8 cellular contexts compared by ENCODE assay signal in the genomic region with DNA sequence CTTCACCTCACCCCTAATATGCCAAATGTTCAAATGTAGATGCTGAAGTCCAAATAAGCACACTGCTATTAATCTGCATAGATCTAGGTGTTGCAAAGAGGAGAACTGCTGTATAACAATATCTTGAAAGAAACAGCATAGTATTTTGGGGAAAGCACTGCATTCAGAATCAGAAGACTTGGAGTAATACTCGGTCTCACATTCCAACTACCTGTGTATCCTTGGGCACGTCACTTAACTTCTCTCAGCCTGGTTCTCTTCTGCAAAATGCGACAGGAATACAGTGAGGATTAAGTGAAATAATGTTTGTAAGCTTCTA. TPM values are rescaled to one million over a fixed set of nuclear protein-coding genes. Genes with fewer than 3 reads are reported as not detected.
A peak's percentile ranks its signal among the peaks of the same experiment; 100 is the strongest.
DNase-seq lines count a peak whose midpoint lies in the region; ATAC-seq, FAIRE-seq and TF ChIP-seq lines count a peak whose summit lies in the region.

No MANE protein-coding gene starts in this region.

- ATAC-seq in GM19328 (IDR thresholded peaks at IDR 0.05; ENCODE audit: unreplicated experiment): peak; percentile 3
- ATAC-seq in HG03159 (IDR thresholded peaks at IDR 0.05; ENCODE audit: unreplicated experiment): peak; percentile 7
- ATAC-seq in GM12878: peak; percentile 26
- peak; percentile 5 for ATAC-seq in mucosa of descending colon
- no peak for ATAC-seq in HG02973 (IDR thresholded peaks at IDR 0.05; ENCODE audit: unreplicated experiment)

- no peak for DNase-seq in GM12878 (ENCODE audit: low read depth, low spot score)
- DNase-seq in mucosa of descending colon: no peak
- no peak for DNase-seq in retina
- DNase-seq in DMS 273 treated with DMSO at 0.1 percent for 48 hours (lab: John Stamatoyannopoulos, UW): no peak
- DNase-seq in NCI-H1105 (lab: John Stamatoyannopoulos, UW): no peak

- no TSS peak for BruUV-seq in GM12878 (replicated peaks; lab: Mats Ljungman, UMichigan)

- H3K9me3 ChIP-seq in GM12878 (replicated peaks; ENCODE audit: control insufficient read depth, insufficient read depth, low read length) (no peaks in the 10 kb centered on the region), mucosa of descending colon (no peaks in the 10 kb centered on the region)

- no peak for TF ChIP-seq POLR2A in GM12878 (IDR thresholded peaks at IDR 0.05; ENCODE audit: low read depth, low read length)

- TF ChIP-seq CTCF in GM12878 (IDR thresholded peaks at IDR 0.05 in 2 of 3, conservative IDR thresholded peaks at IDR 0.05 in 1 of 3; ENCODE audit: control insufficient read depth in 2 of 3, extremely low read depth in 1 of 3, insufficient read depth in 1 of 3, low read depth in 3 of 3, low read length in 3 of 3) (no peak), mucosa of descending colon (IDR thresholded peaks at IDR 0.05) (no peak)

- 0 out of 2 replicates have a peak, but pooled peaks cover 5% of the 10 kb centered on the region for H3K4me1 ChIP-seq in GM12878 (ENCODE audit: control insufficient read depth, insufficient read depth, low read length)
- peaks cover 7% of the 10 kb centered on the region for H3K4me1 ChIP-seq in mucosa of descending colon (ENCODE audit: low read depth)

- POLR2A ChIA-PET in GM12878 (lab: Charles Lee): interaction anchor here (0.9 to 1.6 kb wide), 2 partner anchors 50 to 152 kb away, joined by 3 to 7 read pairs; no protein-coding TSS in a partner anchor

- peak overlapping the region; percentile 74 for H3K27ac ChIP-seq in GM12878 (ENCODE audit: control insufficient read depth, insufficient read depth)

- CTCF ChIA-PET in GM12878 (lab: Yijun Ruan, JAX): interaction anchor here (0.6 to 1.4 kb wide), 2 partner anchors 49 to 119 kb away, joined by 3 read pairs; no protein-coding TSS in a partner anchor

- H3K27me3 ChIP-seq in GM12878 (replicated peaks in 1 of 2; ENCODE audit: control insufficient read depth in 2 of 2, insufficient read depth in 2 of 2, low read length in 1 of 2): no peaks in the 10 kb centered on the region

- H2AFZ ChIP-seq in GM12878 (ENCODE audit: control insufficient read depth, low read depth, low read length): peak overlapping the region; percentile 100

- SMC1A ChIA-PET in GM12878 (lab: Charles Lee; ENCODE audit: uncharacterized antibody, unreplicated experiment): interaction anchor here (0.7 to 1.7 kb wide), 3 partner anchors 43 to 70 kb away, joined by 3 to 10 read pairs (median 3); partner anchors contain the start of gene TOM1

- TF ChIP-seq EP300 in GM12878 (IDR thresholded peaks at IDR 0.05; ENCODE audit: borderline replicate concordance in 1 of 2, control insufficient read depth in 1 of 2, low read depth in 2 of 2, low read length in 2 of 2): no peak

- H3K4me3 ChIP-seq in GM12878 (peak overlapping the region; percentile 73), mucosa of descending colon (no peak overlapping the region)

- 5% methylated on average over 3 of the region's 3 CpGs for WGBS in GM12878 (ENCODE audit: insufficient coverage, insufficient replicate concordance, low lambda C conversion rate, missing lambda C conversion rate)

- peak overlapping the region; percentile 85 for H3K9ac ChIP-seq in GM12878 (ENCODE audit: control insufficient read depth, insufficient read depth, low read length)

- in situ Hi-C loops in GM12878 (cut with MboI): no loop called here

- no peaks in the 10 kb centered on the region for H4K20me1 ChIP-seq in GM12878 (ENCODE audit: control insufficient read depth, insufficient read depth)

- no peak for TF ChIP-seq RAD21 in GM12878 (IDR thresholded peaks at IDR 0.05; ENCODE audit: insufficient read depth, low read depth, low read length)

- H3K79me2 ChIP-seq in GM12878 (ENCODE audit: control insufficient read depth, insufficient read depth, low read length): peaks cover 28% of the 10 kb centered on the region

- peak; percentile 81 for FAIRE-seq in GM12878 (lab: Jason Lieb, UNC)

- H3K4me2 ChIP-seq in GM12878 (ENCODE audit: control insufficient read depth, insufficient read depth): peak overlapping the region; percentile 96

- RAD21 ChIA-PET in GM12878 (lab: Charles Lee; ENCODE audit: unreplicated experiment): interaction anchor here (0.5 to 1.7 kb wide), 4 partner anchors 10 to 121 kb away, joined by 4 to 5 read pairs (median 4); no protein-coding TSS in a partner anchor

- intact Hi-C loops in GM12878 (cut with micrococcal nuclease; ENCODE audit: unreplicated experiment): loop anchor here (5.0 kb wide), 1 partner anchor 50 kb away; no protein-coding TSS in a partner anchor
- intact Hi-C loops in mucosa of descending colon (cut with DNase I, micrococcal nuclease): no loop called here

- 0 out of 4 replicates have a peak, but pooled peaks cover 0 to under 1% of the 10 kb centered on the region in 2 experiments for H3K36me3 ChIP-seq in GM12878 (ENCODE audit: control insufficient read depth in 2 of 2, insufficient read depth in 2 of 2, low read length in 1 of 2)
- no peaks in the 10 kb centered on the region for H3K36me3 ChIP-seq in mucosa of descending colon (ENCODE audit: low read depth)

TF ChIP-seq in GM12878, 131 proteins besides CTCF, POLR2A, EP300 and RAD21 (continues in another document):
- TF ChIP-seq, protein P1, sequence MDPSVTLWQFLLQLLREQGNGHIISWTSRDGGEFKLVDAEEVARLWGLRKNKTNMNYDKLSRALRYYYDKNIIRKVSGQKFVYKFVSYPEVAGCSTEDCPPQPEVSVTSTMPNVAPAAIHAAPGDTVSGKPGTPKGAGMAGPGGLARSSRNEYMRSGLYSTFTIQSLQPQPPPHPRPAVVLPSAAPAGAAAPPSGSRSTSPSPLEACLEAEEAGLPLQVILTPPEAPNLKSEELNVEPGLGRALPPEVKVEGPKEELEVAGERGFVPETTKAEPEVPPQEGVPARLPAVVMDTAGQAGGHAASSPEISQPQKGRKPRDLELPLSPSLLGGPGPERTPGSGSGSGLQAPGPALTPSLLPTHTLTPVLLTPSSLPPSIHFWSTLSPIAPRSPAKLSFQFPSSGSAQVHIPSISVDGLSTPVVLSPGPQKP (IDR thresholded peaks at IDR 0.05; ENCODE audit: low read depth, low read length): no peak
- no peak for TF ChIP-seq LARP7 (IDR thresholded peaks at IDR 0.05)
- TF ChIP-seq PKNOX1 (IDR thresholded peaks at IDR 0.05): no peak
- TF ChIP-seq SMAD5 (IDR thresholded peaks at IDR 0.05; ENCODE audit: low read depth): no peak
- TF ChIP-seq BHLHE40 (IDR thresholded peaks at IDR 0.05; ENCODE audit: borderline replicate concordance in 1 of 2, low read depth in 2 of 2, low read length in 1 of 2): no peak
- no peak for TF ChIP-seq JUNB (IDR thresholded peaks at IDR 0.05)
- no peak for TF ChIP-seq ZNF384 (IDR thresholded peaks at IDR 0.05; ENCODE audit: borderline replicate concordance, low read depth, low read length)
- no peak for TF ChIP-seq YY1 (IDR thresholded peaks at IDR 0.05; ENCODE audit: low read depth, low read length)
- no peak for TF ChIP-seq IRF4 (IDR thresholded peaks at IDR 0.05; ENCODE audit: low read depth, low read length)
- no peak for TF ChIP-seq YBX1 (IDR thresholded peaks at IDR 0.05)

RNA-seq across cellular contexts. Expression of gene HMGXB4, which starts 0.3 kb away (rescaled TPM):
- total RNA-seq in GM12878 (2013; cell fraction: nucleolus; rRNA removed): 113 and 123 TPM in 2 replicates
- total RNA-seq in GM12878 (2014; rRNA removed): 15.5 and 17.1 TPM in 2 replicates
- 22.2 and 23.9 TPM in 2 replicates for total RNA-seq in GM12878 (2014; rRNA removed; fragmentation: Illumina TruSeq; extraction: Trizol)
- 24.9 and 26.1 TPM in 2 replicates for total RNA-seq in GM12878 (2021)
- polyA plus RNA-seq in GM12878 (2011; ENCODE audit: low read depth): 10.4 TPM
- 36.2 and 44.4 TPM in 2 replicates for polyA plus RNA-seq in GM12878 (2011; rRNA removed)
- polyA plus RNA-seq in GM12878 (2011; cell fraction: cytosol; rRNA removed): 16.3 and 18.0 TPM in 2 replicates
- polyA plus RNA-seq in GM12878 (2011; cell fraction: nucleus; rRNA removed): 27.4 and 31.0 TPM in 2 replicates
- polyA plus RNA-seq in GM12878 (2012): 14.7 and 17.1 TPM in 2 replicates
- 32.9 and 39.5 TPM in 2 replicates for polyA plus RNA-seq in GM12878 (2014; fragmentation: Illumina TruSeq; extraction: Trizol)
- 10 to 100 TPM; 32.1 to 44.5 TPM for polyA plus RNA-seq in GM12878 (2014; fragmentation: Nextera tagmentation; extraction: Ambion mirVana)
- 17.2 and 20.4 TPM in 2 replicates for polyA plus RNA-seq in GM12878 (2014; rRNA removed)
- 10 to 100 TPM; 21.0 to 23.8 TPM for polyA plus RNA-seq in GM12878 (2016; fragmentation: Nextera tagmentation; extraction: Ambion mirVana)
- polyA minus RNA-seq in GM12878 (2011; rRNA and poly(A)+ RNA removed): 51.0 and 52.7 TPM in 2 replicates
- polyA minus RNA-seq in GM12878 (2011; cell fraction: cytosol; rRNA and poly(A)+ RNA removed): 10.6 and 11.3 TPM in 2 replicates
- polyA minus RNA-seq in GM12878 (2011; cell fraction: nucleus; rRNA and poly(A)+ RNA removed): 34.0 and 57.1 TPM in 2 replicates
- total RNA-seq in mucosa of descending colon: 10 to 100 TPM; 18.1 to 21.7 (median 21.6) TPM

RNA-seq across cellular contexts. Expression of gene TOM1, which starts 42.7 kb away (rescaled TPM):
- total RNA-seq in GM12878 (2013; cell fraction: nucleolus; rRNA removed): 124 and 147 TPM in 2 replicates
- 33.5 and 37.3 TPM in 2 replicates for total RNA-seq in GM12878 (2014; rRNA removed)
- 17.3 and 18.2 TPM in 2 replicates for total RNA-seq in GM12878 (2014; rRNA removed; fragmentation: Illumina TruSeq; extraction: Trizol)
- 36.4 and 37.9 TPM in 2 replicates for total RNA-seq in GM12878 (2021)
- polyA plus RNA-seq in GM12878 (2011; ENCODE audit: low read depth): 23.4 TPM
- 32.2 and 64.6 TPM in 2 replicates for polyA plus RNA-seq in GM12878 (2011; rRNA removed)
- 77.4 and 79.3 TPM in 2 replicates for polyA plus RNA-seq in GM12878 (2011; cell fraction: cytosol; rRNA removed)
- 95.7 and 99.1 TPM in 2 replicates for polyA plus RNA-seq in GM12878 (2011; cell fraction: nucleus; rRNA removed)
- polyA plus RNA-seq in GM12878 (2012): 31.1 and 35.7 TPM in 2 replicates
- 33.0 and 60.6 TPM in 2 replicates for polyA plus RNA-seq in GM12878 (2014; fragmentation: Illumina TruSeq; extraction: Trizol)
- polyA plus RNA-seq in GM12878 (2014; fragmentation: Nextera tagmentation; extraction: Ambion mirVana): 1 to 10 TPM; 2.2 to 2.9 TPM
- polyA plus RNA-seq in GM12878 (2014; rRNA removed): 40.5 and 43.3 TPM in 2 replicates
- 10 to 100 TPM; 50.4 to 53.6 TPM for polyA plus RNA-seq in GM12878 (2016; fragmentation: Nextera tagmentation; extraction: Ambion mirVana)
- 112 and 113 TPM in 2 replicates for polyA minus RNA-seq in GM12878 (2011; rRNA and poly(A)+ RNA removed)
- 20.8 and 21.0 TPM in 2 replicates for polyA minus RNA-seq in GM12878 (2011; cell fraction: cytosol; rRNA and poly(A)+ RNA removed)
- 51.9 and 56.4 TPM in 2 replicates for polyA minus RNA-seq in GM12878 (2011; cell fraction: nucleus; rRNA and poly(A)+ RNA removed)
- 10 to 100 TPM; 59.8 to 74.7 (median 60.2) TPM for total RNA-seq in mucosa of descending colon
